8 cellular contexts compared by ENCODE assay signal in the genomic region with DNA sequence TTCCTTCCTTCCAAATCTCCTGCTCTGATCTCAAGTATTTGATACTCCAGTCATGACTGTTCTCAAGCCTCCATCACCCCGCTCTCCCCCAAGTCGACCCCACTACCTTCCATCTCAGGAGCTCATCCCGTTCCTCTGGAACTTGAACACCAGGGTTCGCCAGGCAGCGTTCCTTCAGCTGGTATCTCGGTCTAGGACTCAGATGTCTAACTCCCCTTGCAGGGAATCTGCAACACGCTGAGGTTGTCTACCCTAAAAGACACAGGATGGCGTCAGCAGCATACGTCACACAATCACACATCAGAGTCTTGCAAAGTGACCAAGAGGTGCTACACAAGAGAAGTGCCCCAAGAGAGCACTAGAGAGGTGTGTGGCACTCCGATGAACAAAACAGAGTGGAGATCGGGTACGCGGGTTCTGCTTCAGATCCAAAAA. TPM values are rescaled to one million over a fixed set of nuclear protein-coding genes. Genes with fewer than 3 reads are reported as not detected.
A peak's percentile ranks its signal among the peaks of the same experiment; 100 is the strongest.
DNase-seq lines count a peak whose midpoint lies in the region; ATAC-seq and TF ChIP-seq lines count a peak whose summit lies in the region.

No MANE protein-coding gene starts in this region.

- DNase-seq in BJ (ENCODE audit: low read depth), result no peak
- DNase-seq in NCI-H82 (lab: John Stamatoyannopoulos, UW), result peak; percentile 83
- peak; percentile 34 to 42 for DNase-seq in activated CD8-positive, alpha-beta memory T cell treated with anti-CD3 and anti-CD28 coated beads for 4 hours (ENCODE audit: low read depth in 2 of 2)
- DNase-seq in epithelial cell of prostate (ENCODE audit: low read depth, low spot score), result no peak
- DNase-seq in stimulated activated effector memory CD8-positive, alpha-beta T cell treated with anti-CD3 and anti-CD28 coated beads, Interleukin-12 subunit alpha, Interleukin-12 subunit beta, amount 100 ng/mL, for 72 hours (ENCODE audit: low spot score in 2 of 2), result peak in 1 of 2 donors; percentile 39

- peak overlapping the region; percentile 97 for H3K27ac Mint-ChIP-seq in stimulated activated effector memory CD8-positive, alpha-beta T cell treated with anti-CD3 and anti-CD28 coated beads, Interleukin-12 subunit alpha, Interleukin-12 subunit beta, amount 100 ng/mL, for 72 hours

- H3K9ac ChIP-seq in muscle layer of colon (ENCODE audit: low read length), result peak overlapping the region; percentile 76

- H3K4me3 ChIP-seq in BJ (ENCODE audit: low read depth, low read length) (peak overlapping the region; percentile 66), muscle layer of colon (ENCODE audit: low read depth in 1 of 2, low read length in 2 of 2) (peak overlapping the region; percentile 82 to 86)

- no peaks in the 10 kb centered on the region for H3K27me3 ChIP-seq in BJ (ENCODE audit: control insufficient read depth, insufficient read depth, low read length)
- no peaks in the 10 kb centered on the region for H3K27me3 ChIP-seq in muscle layer of colon (ENCODE audit: control insufficient read depth in 1 of 2, insufficient read depth in 2 of 2, low read length in 2 of 2)

- POLR2A ChIA-PET in BJ (lab: Charles Lee), result interaction anchor here (0.6 kb wide), 1 partner anchor 1115 kb away, joined by 3 read pairs; a partner anchor contains a TSS

- peak overlapping the region; percentile 85 for H3K27ac ChIP-seq in epithelial cell of prostate
- peak overlapping the region; percentile 81 for H3K27ac ChIP-seq in muscle layer of colon (ENCODE audit: low read depth, low read length)

- no peaks in the 10 kb centered on the region for H3K9me3 ChIP-seq in muscle layer of colon (ENCODE audit: low read length)

- CTCF ChIA-PET in BJ (lab: Yijun Ruan, JAX), result interaction anchor here (0.6 to 1.8 kb wide), 3 partner anchors 24 to 386 kb away, joined by 3 read pairs; no protein-coding TSS in a partner anchor

- peaks cover 48% of the 10 kb centered on the region for H3K4me1 Mint-ChIP-seq in stimulated activated effector memory CD8-positive, alpha-beta T cell treated with anti-CD3 and anti-CD28 coated beads, Interleukin-12 subunit alpha, Interleukin-12 subunit beta, amount 100 ng/mL, for 72 hours

- 0 out of 2 replicates have a peak, but pooled peaks have one; percentile 1 for TF ChIP-seq CTCF in BJ (IDR thresholded peaks at IDR 0.05; ENCODE audit: insufficient read depth, low read depth, low read length)

- peak overlapping the region; percentile 94 for H3K4me3 Mint-ChIP-seq in stimulated activated effector memory CD8-positive, alpha-beta T cell treated with anti-CD3 and anti-CD28 coated beads, Interleukin-12 subunit alpha, Interleukin-12 subunit beta, amount 100 ng/mL, for 72 hours

- H3K9me3 Mint-ChIP-seq in stimulated activated effector memory CD8-positive, alpha-beta T cell treated with anti-CD3 and anti-CD28 coated beads, Interleukin-12 subunit alpha, Interleukin-12 subunit beta, amount 100 ng/mL, for 72 hours, result no peaks in the 10 kb centered on the region

- H3K4me1 ChIP-seq in muscle layer of colon (ENCODE audit: insufficient read depth, low read length), result peaks cover 13% of the 10 kb centered on the region

- H3K36me3 Mint-ChIP-seq in stimulated activated effector memory CD8-positive, alpha-beta T cell treated with anti-CD3 and anti-CD28 coated beads, Interleukin-12 subunit alpha, Interleukin-12 subunit beta, amount 100 ng/mL, for 72 hours, result peaks cover 51% of the 10 kb centered on the region

- H3K36me3 ChIP-seq in BJ (ENCODE audit: control insufficient read depth, insufficient read depth, low read length) (no peaks in the 10 kb centered on the region), muscle layer of colon (ENCODE audit: insufficient read depth, low read length) (no peaks in the 10 kb centered on the region)

- ATAC-seq in GM19035 (IDR thresholded peaks at IDR 0.05; ENCODE audit: unreplicated experiment) (peak; percentile 39), HG03354 (IDR thresholded peaks at IDR 0.05; ENCODE audit: poor library complexity, severe bottlenecking, unreplicated experiment) (peak; percentile 52)
- peak; percentile 72 for ATAC-seq in stimulated activated effector memory CD8-positive, alpha-beta T cell treated with anti-CD3 and anti-CD28 coated beads, Interleukin-12 subunit alpha, Interleukin-12 subunit beta, amount 100 ng/mL, for 72 hours

RNA-seq across cellular contexts. Expression of a gene that starts 0.7 kb away (rescaled TPM):
- polyA plus RNA-seq in BJ (2011; rRNA removed), result 1.8 and 3.4 TPM in 2 replicates
- 2.3 and 2.9 TPM in 2 replicates for polyA minus RNA-seq in BJ (2011; rRNA and poly(A)+ RNA removed)

Comparison
In these comparisons a context has a peak if more than half of its experiments do, and no peak if none do; other contexts are left out.
1. DNase-seq: peak in NCI-H82 (single experiment) and activated CD8-positive, alpha-beta memory T cell treated with anti-CD3 and anti-CD28 coated beads for 4 hours (2 of 2); none in BJ (single experiment) and epithelial cell of prostate (single experiment).
2. Peak in every context shown above with its lines, with median percentiles within 50 percentile points of each other: ATAC-seq.